Comparison of ENCODE assay signal across 8 cellular contexts in genomic region chr19:39341720-39342604, GRCh38. TPM values are rescaled to one million over a fixed set of nuclear protein-coding genes. Genes with fewer than 3 reads are reported as not detected.
DNase-seq lines count a peak whose midpoint lies in the region; ATAC-seq and TF ChIP-seq lines count a peak whose summit lies in the region.

SAMD4B (plus strand) TSS chr19:39342421; CDS start chr19:39356894, 14,473 bp downstream.

- H3K9me3 ChIP-seq in mucosa of rectum (ENCODE audit: control insufficient read depth in 2 of 2, low read length in 2 of 2), result no peaks in the 10 kb centered on the region

- TF ChIP-seq EP300 in Ishikawa (IDR thresholded peaks at IDR 0.05; ENCODE audit: borderline replicate concordance), result no peak

- ATAC-seq in GM21576 (IDR thresholded peaks at IDR 0.05; ENCODE audit: unreplicated experiment), result peak; percentile 88

- TF ChIP-seq CTCF in epithelial cell of proximal tubule (conservative IDR thresholded peaks at IDR 0.05; ENCODE audit: low read depth, low read length), result peak; percentile 52

- H3K4me3 ChIP-seq in epithelial cell of proximal tubule (ENCODE audit: low read depth, low read length) (peak within 1 kb of the TSS; percentile 100), mucosa of rectum (ENCODE audit: low read length in 2 of 2) (peak within 1 kb of the TSS; percentile 90)

- peak within 1 kb of the TSS; percentile 82 to 99 for H3K9ac ChIP-seq in mucosa of rectum (ENCODE audit: low read depth in 1 of 2, low read length in 2 of 2)

- peak within 1 kb of the TSS; percentile 81 to 84 for H3K27ac ChIP-seq in mucosa of rectum (ENCODE audit: low read depth in 2 of 2, low read length in 2 of 2)

- DNase-seq in DMS53 (lab: John Stamatoyannopoulos, UW) (peak; percentile 100), OCI-M2 (lab: John Stamatoyannopoulos, UW; ENCODE audit: unreplicated experiment) (peak; percentile 99), activated T-cell treated with anti-CD3 and anti-CD28 coated beads for 48 hours (ENCODE audit: low read depth) (peak; percentile 99), epithelial cell of proximal tubule (ENCODE audit: low read depth) (peak; percentile 50)
- peak; percentile 98 for DNase-seq in stimulated activated CD8-positive, alpha-beta memory T cell treated with anti-CD3 and anti-CD28 coated beads, Interleukin-4, amount 100 ng/mL, for 48 hours

- H3K36me3 ChIP-seq in mucosa of rectum (ENCODE audit: control insufficient read depth in 2 of 2, insufficient read depth in 2 of 2, low read length in 2 of 2), result no peaks in the 10 kb centered on the region

- peaks cover 17 to 20% of the 10 kb centered on the region in 2 donors for H3K4me1 ChIP-seq in mucosa of rectum (ENCODE audit: control insufficient read depth in 2 of 2, insufficient read depth in 2 of 2, low read length in 2 of 2)

- TF ChIP-seq RAD21 in Ishikawa (IDR thresholded peaks at IDR 0.05; ENCODE audit: low read depth), result no peak; the same call in 1 of the 2 replicates

- H3K27me3 ChIP-seq in mucosa of rectum (ENCODE audit: control insufficient read depth in 2 of 2, insufficient read depth in 2 of 2, low read length in 2 of 2), result no peaks in the 10 kb centered on the region

TF ChIP-seq in Ishikawa, 13 proteins besides CTCF, POLR2A, EP300 and RAD21:
- TF ChIP-seq ZBTB7A (IDR thresholded peaks at IDR 0.05; ENCODE audit: low read depth) (no peak), EGR1 (IDR thresholded peaks at IDR 0.05) (peak; percentile 22; the same call in 1 of the 2 replicates), YY1 (IDR thresholded peaks at IDR 0.05; ENCODE audit: low read depth) (0 out of 2 replicates have a peak, but pooled peaks have one; percentile 58), CEBPB (IDR thresholded peaks at IDR 0.05) (no peak), REST (IDR thresholded peaks at IDR 0.05; ENCODE audit: low read depth) (no peak), CREB1 (IDR thresholded peaks at IDR 0.05; ENCODE audit: low read depth) (peak; percentile 50), TCF12 (IDR thresholded peaks at IDR 0.05; ENCODE audit: low read depth) (peak; percentile 55; the same call in 1 of the 2 replicates), USF1 (IDR thresholded peaks at IDR 0.05) (peak; percentile 52; the same call in 1 of the 2 replicates), MAX (IDR thresholded peaks at IDR 0.05) (peak; percentile 43; the same call in 1 of the 2 replicates), FOXM1 (IDR thresholded peaks at IDR 0.05; ENCODE audit: borderline replicate concordance, low read depth) (no peak), TAF1 (IDR thresholded peaks at IDR 0.05; ENCODE audit: low read depth) (peak; percentile 84), TEAD4 (IDR thresholded peaks at IDR 0.05) (0 out of 2 replicates have a peak, but pooled peaks have one; percentile 24), NFIC (IDR thresholded peaks at IDR 0.05) (no peak)
TF ChIP-seq in Ishikawa: peak in this region for 8.

RNA-seq across cellular contexts. Expression of gene SAMD4B, which starts in this region (rescaled TPM):
- 60.0 and 65.6 TPM in 2 replicates for total RNA-seq in epithelial cell of proximal tubule

Comparison
In these comparisons a context has a peak if more than half of its experiments do, and no peak if none do; other contexts are left out.
1. Peak in every context shown above with its lines: DNase-seq, ATAC-seq, H3K4me3 ChIP-seq and H3K27ac ChIP-seq.
2. DNase-seq: peak in every context shown above with its lines; median percentile 100 in DMS53; 99 in OCI-M2; 99 in activated T-cell treated with anti-CD3 and anti-CD28 coated beads for 48 hours; 98 in stimulated activated CD8-positive, alpha-beta memory T cell treated with anti-CD3 and anti-CD28 coated beads, Interleukin-4, amount 100 ng/mL, for 48 hours; 50 in epithelial cell of proximal tubule.